ENCODE assay signal across 21 cellular contexts in the genomic region with DNA sequence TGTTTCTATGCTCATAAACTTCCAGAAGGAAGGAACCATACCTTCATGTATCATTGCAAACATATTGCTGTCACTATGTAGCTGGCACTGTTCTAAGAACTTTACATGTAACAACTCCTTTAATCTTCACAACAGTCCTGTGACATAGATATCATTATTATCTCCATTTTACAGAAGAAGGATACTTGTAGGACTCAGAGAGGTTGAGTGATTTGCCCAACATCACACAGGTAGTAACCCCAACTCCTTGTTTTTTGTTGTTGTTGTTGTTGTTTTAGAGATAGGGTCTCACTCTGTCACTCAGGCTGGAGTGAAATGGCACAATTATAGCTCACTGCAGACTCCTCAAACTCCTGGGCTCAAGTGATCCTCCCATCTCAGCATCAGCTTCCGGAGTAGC. TPM values are rescaled to one million over a fixed set of nuclear protein-coding genes. Genes with fewer than 3 reads are reported as not detected.
DNase-seq lines count a peak whose midpoint lies in the region; ATAC-seq, FAIRE-seq and TF ChIP-seq lines count a peak whose summit lies in the region.
"Had no signal": no experiment of that assay in that cellular context is flagged by ENCODE, and none has a peak within 500 bp of the region (broad histone marks: within the 10 kb centered on the region; RNA-seq: fewer than 3 reads in every experiment).

No MANE protein-coding gene starts in this region.

- no peak overlapping the region for H3K27ac Mint-ChIP-seq in activated CD4-positive, alpha-beta T cell treated with anti-CD3 and anti-CD28 coated beads, Interleukin-2, amount 10 ng/mL, durations not matched to agents 24 days and 14 days
- H3K27ac Mint-ChIP-seq: CD4-positive, CD25-positive, alpha-beta regulatory T cell; CD8-positive, alpha-beta T cell had no signal

- no peak for TF ChIP-seq POLR2A in K562 (conservative IDR thresholded peaks at IDR 0.05)

- no peaks in the 10 kb centered on the region for H3K9me1 ChIP-seq in K562 (ENCODE audit: control insufficient read depth, insufficient read depth, low read length)

- H3K27me3 Mint-ChIP-seq in activated CD4-positive, alpha-beta T cell treated with anti-CD3 and anti-CD28 coated beads, Interleukin-2, amount 10 ng/mL, durations not matched to agents 24 days and 14 days, result peaks cover 46% of the 10 kb centered on the region

- WGBS in K562 (ENCODE audit: insufficient coverage, low coverage, missing lambda C conversion rate), result 90% methylated on average over 1 of the region's 1 CpG

- DNase-seq in K562 (ENCODE audit: extremely low read depth in 1 of 4, low spot score in 3 of 4), result no peak
- no peak for DNase-seq in activated CD4-positive, alpha-beta T cell treated with anti-CD3 and anti-CD28 coated beads, Interleukin-2, amount 10 ng/mL, durations not matched to agents 24 days and 14 days
- no peak for DNase-seq in activated naive CD4-positive, alpha-beta T cell (lab: John Stamatoyannopoulos, UW)
- DNase-seq: 8988T; ACHN; BE2C; C1 segment of cervical spinal cord; Caco-2; CD4-positive, CD25-positive, alpha-beta regulatory T cell; CD8-positive, alpha-beta T cell; DMS153; DND-41; GOT3 had no signal

- H3K4me1 ChIP-seq in BLaER1 treated with 17β-estradiol and CSF1 and Interleukin-3, amounts not matched to agents 10 nM and 100 nM, result peaks cover 0 to 89% (median 52%) of the 10 kb centered on the region in 10 experiments; a peak in 18 of 20 replicates
- H3K4me1 ChIP-seq in HEK293 (ENCODE audit: control insufficient read depth, insufficient read depth, low read length), result peaks cover 7% of the 10 kb centered on the region; the same call in 1 of the 2 replicates
- peaks cover 15 to 51% of the 10 kb centered on the region in 2 experiments for H3K4me1 ChIP-seq in K562 (replicated peaks in 1 of 2; ENCODE audit: control insufficient read depth in 2 of 2, insufficient read depth in 2 of 2, low read length in 2 of 2)
- H3K4me1 ChIP-seq: BE2C had no signal

- H3K36me3 ChIP-seq in BLaER1 treated with 17β-estradiol and CSF1 and Interleukin-3, amounts not matched to agents 10 nM and 100 nM, result peaks cover 0 to 3% (median 0%) of the 10 kb centered on the region in 11 experiments; a peak in 2 of 22 replicates
- H3K36me3 ChIP-seq in HEK293 (ENCODE audit: control insufficient read depth in 2 of 2, insufficient read depth in 1 of 2, low read length in 2 of 2) (no peaks in the 10 kb centered on the region), K562 (ENCODE audit: control insufficient read depth, insufficient read depth, low read length) (no peaks in the 10 kb centered on the region)
- H3K36me3 ChIP-seq: BE2C, HAP-1 had no signal

- TF ChIP-seq CTCF in HEK293 (tag by site-specific recombination; IDR thresholded peaks at IDR 0.05), result no peak
- no peak for TF ChIP-seq CTCF in K562 (IDR thresholded peaks at IDR 0.05 in 2 of 3, conservative IDR thresholded peaks at IDR 0.05 in 1 of 3; ENCODE audit: insufficient read depth in 2 of 3, low read depth in 1 of 3, low read length in 3 of 3)

- H3K9me3 ChIP-seq in BLaER1 treated with 17β-estradiol and CSF1 and Interleukin-3, amounts not matched to agents 10 nM and 100 nM (replicated peaks in 1 of 11), result no peaks in the 10 kb centered on the region
- no peaks in the 10 kb centered on the region for H3K9me3 ChIP-seq in HEK293 (ENCODE audit: control insufficient read depth, insufficient read depth, low read depth, low read length)
- no peaks in the 10 kb centered on the region for H3K9me3 ChIP-seq in K562 (replicated peaks; ENCODE audit: control insufficient read depth, insufficient read depth, low read depth, low read length)
- H3K9me3 ChIP-seq: A549, BE2C, Caco-2, HAP-1 had no signal

- no peak for TF ChIP-seq EP300 in K562 (IDR thresholded peaks at IDR 0.05; ENCODE audit: low read length)

- CTCF ChIA-PET in HEK293 (lab: Yijun Ruan, JAX), result interaction anchor here (0.6 to 1.0 kb wide), 3 partner anchors 11 to 40 kb away, joined by 3 to 4 read pairs (median 3); partner anchors contain the start of gene MYCL
- CTCF ChIA-PET in K562 (lab: Yijun Ruan, JAX; ENCODE audit: low intra/inter-chr PET ratio), result no interaction called here

- peaks cover 5% of the 10 kb centered on the region for H3K4me1 Mint-ChIP-seq in activated CD4-positive, alpha-beta T cell treated with anti-CD3 and anti-CD28 coated beads, Interleukin-2, amount 10 ng/mL, durations not matched to agents 24 days and 14 days

- H3K4me2 ChIP-seq in BLaER1 treated with 17β-estradiol and CSF1 and Interleukin-3, amounts not matched to agents 10 nM and 100 nM, result peak overlapping the region in 8 of 11 experiments; percentile 33 to 83 (median 66); a peak in 15 of 22 replicates
- H3K4me2 ChIP-seq in K562 (ENCODE audit: insufficient read depth, low read length), result no peak overlapping the region; the same call in 1 of the 2 replicates
- H3K4me2 ChIP-seq: A549 had no signal

- H3K4me3 ChIP-seq in BLaER1 treated with 17β-estradiol and CSF1 and Interleukin-3, amounts not matched to agents 10 nM and 100 nM, result no peak overlapping the region
- H3K4me3 ChIP-seq in HEK293 (ENCODE audit: low read depth, low read length) (no peak overlapping the region), K562 (no peak overlapping the region)
- H3K4me3 ChIP-seq: A549, HAP-1 had no signal

- no peaks in the 10 kb centered on the region for H3K9me3 Mint-ChIP-seq in activated CD4-positive, alpha-beta T cell treated with anti-CD3 and anti-CD28 coated beads, Interleukin-2, amount 10 ng/mL, durations not matched to agents 24 days and 14 days
- H3K9me3 Mint-ChIP-seq: CD4-positive, CD25-positive, alpha-beta regulatory T cell; CD8-positive, alpha-beta T cell had no signal

- intact Hi-C loops in K562 (cut with micrococcal nuclease), result no loop called here
- intact Hi-C loops in activated CD4-positive, alpha-beta T cell treated with anti-CD3 and anti-CD28 coated beads, Interleukin-2, amount 10 ng/mL, durations not matched to agents 24 days and 14 days (cut with micrococcal nuclease), result no loop called here

- POLR2A ChIA-PET in HEK293 (lab: Yijun Ruan, JAX), result interaction anchor here (1.3 kb wide), 1 partner anchor 11 kb away, joined by 3 read pairs; the partner anchor contains the start of gene MYCL
- POLR2A ChIA-PET in K562 (lab: Yijun Ruan, JAX), result interaction anchor here (0.6 to 3.6 kb wide), 2 partner anchors 10 to 210 kb away, joined by 4 to 21 read pairs; partner anchors contain the start of gene MYCL

- peak overlapping the region in 6 of 11 experiments; percentile 32 to 75 (median 66); a peak in 13 of 22 replicates for H3K9ac ChIP-seq in BLaER1 treated with 17β-estradiol and CSF1 and Interleukin-3, amounts not matched to agents 10 nM and 100 nM
- peak overlapping the region in 1 of 2 experiments; percentile 12; a peak in 1 of 4 replicates for H3K9ac ChIP-seq in K562 (ENCODE audit: insufficient read depth in 1 of 2, low read depth in 2 of 2, low read length in 2 of 2)

- no peaks in the 10 kb centered on the region for H3K27me3 ChIP-seq in BLaER1 treated with 17β-estradiol and CSF1 and Interleukin-3, amounts not matched to agents 10 nM and 100 nM
- H3K27me3 ChIP-seq in K562 (ENCODE audit: control insufficient read depth in 2 of 2, insufficient read depth in 2 of 2, low read length in 2 of 2), result no peaks in the 10 kb centered on the region
- H3K27me3 ChIP-seq: BE2C had no signal

- in situ Hi-C loops in K562 (cut with MboI), result no loop called here

- BruUV-seq in K562 (replicated peaks; lab: Mats Ljungman, UMichigan), result no TSS peak

- peak overlapping the region; percentile 58 for H2AFZ ChIP-seq in K562 (ENCODE audit: low read depth, low read length)

- H3K36me3 Mint-ChIP-seq in activated CD4-positive, alpha-beta T cell treated with anti-CD3 and anti-CD28 coated beads, Interleukin-2, amount 10 ng/mL, durations not matched to agents 24 days and 14 days (ENCODE audit: low read depth), result no peaks in the 10 kb centered on the region
- H3K36me3 Mint-ChIP-seq: CD4-positive, CD25-positive, alpha-beta regulatory T cell; CD8-positive, alpha-beta T cell had no signal

- no peaks in the 10 kb centered on the region for H4K20me1 ChIP-seq in BLaER1 treated with 17β-estradiol and CSF1 and Interleukin-3, amounts not matched to agents 10 nM and 100 nM
- no peaks in the 10 kb centered on the region for H4K20me1 ChIP-seq in K562 (replicated peaks; ENCODE audit: control insufficient read depth, insufficient read depth, low read length)

- H3K27ac ChIP-seq in BLaER1 treated with 17β-estradiol and CSF1 and Interleukin-3, amounts not matched to agents 10 nM and 100 nM, result peak overlapping the region in 10 of 11 experiments; percentile 25 to 91 (median 74); a peak in 18 of 22 replicates
- H3K27ac ChIP-seq in HEK293 (ENCODE audit: extremely low read depth, low read depth, low read length) (no peak overlapping the region), K562 (ENCODE audit: extremely low read depth, low read depth, low read length) (no peak overlapping the region; the same call in 2 of the 3 replicates)
- H3K27ac ChIP-seq: A549 had no signal

- no peak for TF ChIP-seq RAD21 in K562 (CRISPR knock-in tag; conservative IDR thresholded peaks at IDR 0.05 in 1 of 2, IDR thresholded peaks at IDR 0.05 in 1 of 2)

- ATAC-seq in K562, result no peak
- no peak for ATAC-seq in HG02571 (IDR thresholded peaks at IDR 0.05; ENCODE audit: unreplicated experiment)
- ATAC-seq: A549; CD8-positive, alpha-beta T cell had no signal

- H3K4me3 Mint-ChIP-seq in activated CD4-positive, alpha-beta T cell treated with anti-CD3 and anti-CD28 coated beads, Interleukin-2, amount 10 ng/mL, durations not matched to agents 24 days and 14 days, result no peak overlapping the region
- H3K4me3 Mint-ChIP-seq: CD8-positive, alpha-beta T cell had no signal

- FAIRE-seq in K562 (lab: Jason Lieb, UNC), result peak; percentile 70
- FAIRE-seq: A549, G401.6, GM12892, H54 had no signal

- no peaks in the 10 kb centered on the region for H3K79me2 ChIP-seq in K562 (ENCODE audit: control insufficient read depth, insufficient read depth, low read length)

RNA-seq across cellular contexts. Expression of gene TRIT1, which starts 7.6 kb away (rescaled TPM):
- total RNA-seq in K562 (2011; cell fraction: chromatin; rRNA removed; ENCODE audit: low replicate concordance), result 76.0 and 139 TPM in 2 replicates
- 71.9 and 78.4 TPM in 2 replicates for total RNA-seq in K562 (2011; cell fraction: nucleolus; rRNA removed)
- 85.4 and 109 TPM in 2 replicates for total RNA-seq in K562 (2011; cell fraction: nucleoplasm; rRNA removed)
- 67.5 and 71.3 TPM in 2 replicates for total RNA-seq in K562 (2014; rRNA removed)
- 84.0 and 103 TPM in 2 replicates for total RNA-seq in K562 (2014; rRNA removed; fragmentation: Illumina TruSeq; extraction: Trizol)
- 66.7 and 67.6 TPM in 2 replicates for total RNA-seq in K562 (2015; rRNA removed; fragmentation: Illumina TruSeq; extraction: Trizol)
- 57.5 and 58.4 TPM in 2 replicates for total RNA-seq in K562 (2021)
- 87.3 and 88.3 TPM in 2 replicates for polyA plus RNA-seq in K562 (2011; rRNA removed)
- 24.8 and 44.1 TPM in 2 replicates for polyA plus RNA-seq in K562 (2011; cell fraction: cytosol; rRNA removed)
- 69.2 and 92.0 TPM in 2 replicates for polyA plus RNA-seq in K562 (2011; cell fraction: nucleus; rRNA removed)
- 45.6 and 47.5 TPM in 2 replicates for polyA plus RNA-seq in K562 (2012)
- 75.1 and 76.5 TPM in 2 replicates for polyA plus RNA-seq in K562 (2014; fragmentation: Illumina TruSeq; extraction: Trizol)
- polyA plus RNA-seq in K562 (2014; fragmentation: Nextera tagmentation; extraction: Ambion mirVana), result 10 to 100 TPM; 27.9 to 58.3 TPM
- 66.4 and 72.1 TPM in 2 replicates for polyA plus RNA-seq in K562 (2014; rRNA removed)
- 103 and 116 TPM in 2 replicates for polyA minus RNA-seq in K562 (2011; rRNA and poly(A)+ RNA removed)
- 36.2 and 48.7 TPM in 2 replicates for polyA minus RNA-seq in K562 (2011; cell fraction: cytosol; rRNA and poly(A)+ RNA removed)
- 78.8 and 98.3 TPM in 2 replicates for polyA minus RNA-seq in K562 (2011; cell fraction: nucleus; rRNA and poly(A)+ RNA removed)
- 28.2 and 28.4 TPM in 2 replicates for total RNA-seq in activated CD4-positive, alpha-beta T cell treated with anti-CD3 and anti-CD28 coated beads, Interleukin-2, amount 10 ng/mL, durations not matched to agents 24 days and 14 days

RNA-seq across cellular contexts. Expression of gene MYCL, which starts 10.8 kb away (rescaled TPM):
- total RNA-seq in K562 (2011; cell fraction: chromatin; rRNA removed; ENCODE audit: low replicate concordance), result 17.1 and 25.1 TPM in 2 replicates
- 30.7 and 32.6 TPM in 2 replicates for total RNA-seq in K562 (2011; cell fraction: nucleolus; rRNA removed)
- 27.3 and 29.5 TPM in 2 replicates for total RNA-seq in K562 (2011; cell fraction: nucleoplasm; rRNA removed)
- total RNA-seq in K562 (2014; rRNA removed) (18.8 and 22.5 TPM in 2 replicates), K562 (2014; rRNA removed; fragmentation: Illumina TruSeq; extraction: Trizol) (12.8 and 13.2 TPM in 2 replicates), K562 (2015; rRNA removed; fragmentation: Illumina TruSeq; extraction: Trizol) (3.8 and 4.3 TPM in 2 replicates), K562 (2021) (19.7 and 22.0 TPM in 2 replicates)
- polyA plus RNA-seq in K562 (2011; rRNA removed) (11.2 and 14.9 TPM in 2 replicates), K562 (2014; fragmentation: Illumina TruSeq; extraction: Trizol) (14.7 and 15.4 TPM in 2 replicates), K562 (2014; fragmentation: Nextera tagmentation; extraction: Ambion mirVana) (1 to 10 TPM; 3.5 to 4.0 TPM), K562 (2014; rRNA removed) (17.1 and 18.2 TPM in 2 replicates)
- polyA plus RNA-seq in K562 (2011; cell fraction: cytosol; rRNA removed), result 12.4 and 15.8 TPM in 2 replicates
- 12.3 and 20.0 TPM in 2 replicates for polyA plus RNA-seq in K562 (2011; cell fraction: nucleus; rRNA removed)
- 6.2 and 30.6 TPM in 2 replicates for polyA plus RNA-seq in K562 (2012)
- 12.1 and 17.8 TPM in 2 replicates for polyA minus RNA-seq in K562 (2011; rRNA and poly(A)+ RNA removed)
- polyA minus RNA-seq in K562 (2011; cell fraction: cytosol; rRNA and poly(A)+ RNA removed), result 6.6 and 8.7 TPM in 2 replicates
- 15.6 and 34.1 TPM in 2 replicates for polyA minus RNA-seq in K562 (2011; cell fraction: nucleus; rRNA and poly(A)+ RNA removed)
- 0.42 and 0.57 TPM in 2 replicates for total RNA-seq in activated CD4-positive, alpha-beta T cell treated with anti-CD3 and anti-CD28 coated beads, Interleukin-2, amount 10 ng/mL, durations not matched to agents 24 days and 14 days
- total RNA-seq: CD4-positive, CD25-positive, alpha-beta regulatory T cell had no signal

Comparison
In these comparisons a context has a peak if more than half of its experiments do, and no peak if none do; other contexts are left out.
1. H3K27ac ChIP-seq: peak in BLaER1 treated with 17β-estradiol and CSF1 and Interleukin-3, amounts not matched to agents 10 nM and 100 nM (10 of 11); none in HEK293 (single experiment) and K562 (single experiment).